ENCODE assay signal across 18 cellular contexts in the genomic region with DNA sequence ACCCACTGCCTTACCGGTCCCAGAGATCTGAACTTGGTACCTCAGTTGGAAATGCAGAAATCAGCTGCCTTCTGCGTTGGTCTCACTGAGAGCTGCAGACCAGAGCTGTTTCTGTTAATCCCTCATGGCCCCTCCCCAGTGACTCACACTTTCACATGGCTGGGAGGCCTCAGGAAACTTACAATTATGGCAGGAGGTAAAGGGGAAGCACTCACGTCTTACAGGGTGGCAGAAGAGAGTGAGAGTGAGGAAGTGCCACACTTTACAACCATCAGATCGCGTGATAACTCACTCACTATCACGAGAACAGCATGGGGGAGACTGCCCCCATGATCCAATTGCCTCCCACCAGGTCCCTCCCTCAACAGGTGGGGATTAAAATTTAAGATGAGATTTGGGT.
DNase-seq lines count a peak whose midpoint lies in the region; TF ChIP-seq lines count a peak whose summit lies in the region.
"Had no signal": no experiment of that assay in that cellular context is flagged by ENCODE, and none has a peak within 500 bp of the region (broad histone marks: within the 10 kb centered on the region; RNA-seq: fewer than 3 reads in every experiment).

No MANE protein-coding gene starts in this region.

- no peak overlapping the region for H3K4ac ChIP-seq in neuronal stem cell (ENCODE audit: low read length)

- no peak overlapping the region for H3K4me3 Mint-ChIP-seq in activated CD4-positive, alpha-beta memory T cell treated with anti-CD3 and anti-CD28 coated beads for 36 hours
- H3K4me3 Mint-ChIP-seq: dendritic cell treated with granulocyte-macrophage colony-stimulating factor and Interleukin-4, amounts not matched to agents 40 ng/mL and 50 ng/mL, for 4 days; stimulated activated naive B cell treated with anti-CD40 and anti-IgM and Interleukin-4, amounts not matched to agents 10 μg/mL and 1 μg/mL and 100 μg/mL, for 72 hours had no signal

- DNase-seq in HK-2 (ENCODE audit: unreplicated experiment) = peak; percentile 6
- DNase-seq in NOMO-1 treated with DMSO at 0.1 percent for 48 hours (lab: John Stamatoyannopoulos, UW; ENCODE audit: unreplicated experiment) = peak; percentile 63
- peak; percentile 14 for DNase-seq in brain microvascular endothelial cell
- no peak for DNase-seq in neuronal stem cell (ENCODE audit: low spot score)
- DNase-seq in effector CD4-positive, alpha-beta T cell = no peak
- no peak for DNase-seq in activated CD4-positive, alpha-beta memory T cell treated with anti-CD3 and anti-CD28 coated beads for 36 hours
- DNase-seq in UCSD-AML1 (lab: John Stamatoyannopoulos, UW; ENCODE audit: unreplicated experiment) = no peak
- DNase-seq in occipital lobe (lab: John Stamatoyannopoulos, UW) = no peak
- DNase-seq: anterior cingulate cortex; left cardiac atrium; mucosa of descending colon; ovary; SK-N-SH; stimulated activated naive B cell treated with anti-CD40 and anti-IgM and Interleukin-4, amounts not matched to agents 10 μg/mL and 1 μg/mL and 100 μg/mL, for 72 hours; transverse colon had no signal

- CTCF ChIA-PET in activated CD4-positive, alpha-beta memory T cell treated with anti-CD3 and anti-CD28 coated beads for 36 hours (lab: Charles Lee) = no interaction called here

- H4K8ac ChIP-seq in neuronal stem cell (ENCODE audit: low read depth, low read length) = peak overlapping the region; percentile 84

- peaks cover 9% of the 10 kb centered on the region for H3K9me3 Mint-ChIP-seq in activated CD4-positive, alpha-beta memory T cell treated with anti-CD3 and anti-CD28 coated beads for 36 hours

- no peak overlapping the region for H3K4me2 ChIP-seq in neuronal stem cell (ENCODE audit: insufficient read depth, low read length, poor library complexity, severe bottlenecking)
- H3K4me2 ChIP-seq: BLaER1, SK-N-SH had no signal

- no peak overlapping the region for H2BK12ac ChIP-seq in neuronal stem cell (ENCODE audit: low read length)

- no peak overlapping the region for H2BK15ac ChIP-seq in neuronal stem cell (ENCODE audit: low read length)

- no peak overlapping the region for H3K18ac ChIP-seq in neuronal stem cell (ENCODE audit: low read length)

- H3K27me3 ChIP-seq in brain microvascular endothelial cell (replicated peaks) (no peaks in the 10 kb centered on the region), neuronal stem cell (ENCODE audit: control insufficient read depth in 3 of 3, insufficient read depth in 3 of 3, low read depth in 1 of 3, low read length in 3 of 3) (no peaks in the 10 kb centered on the region)
- H3K27me3 ChIP-seq: BLaER1, ovary, transverse colon had no signal

- in situ Hi-C loops in brain microvascular endothelial cell (cut with HindIII; ENCODE audit: low pct_ligation_motif_present, low sequenced_read_pairs) = no loop called here

- H3K9me3 ChIP-seq in neuronal stem cell (replicated peaks in 1 of 2; ENCODE audit: control insufficient read depth in 2 of 2, insufficient read depth in 1 of 2, low read depth in 1 of 2, low read length in 2 of 2) = peaks cover 0 to 1% of the 10 kb centered on the region in 2 donors
- H3K9me3 ChIP-seq: mucosa of descending colon, ovary, SK-N-SH, transverse colon had no signal

- H3K36me3 ChIP-seq in brain microvascular endothelial cell (replicated peaks) (no peaks in the 10 kb centered on the region), neuronal stem cell (replicated peaks in 1 of 2; ENCODE audit: control insufficient read depth in 2 of 2, insufficient read depth in 2 of 2, low read length in 2 of 2) (no peaks in the 10 kb centered on the region)
- H3K36me3 ChIP-seq: BLaER1, ovary, transverse colon had no signal

- no CpG with 5 or more reads among the region's 6 CpGs for WGBS in neuronal stem cell (ENCODE audit: extremely low coverage in 2 of 2, insufficient read length in 2 of 2, insufficient replicate concordance in 1 of 2), 2 donors

- H2AK5ac ChIP-seq in neuronal stem cell (ENCODE audit: low read depth, low read length) = no peak overlapping the region

- peaks cover 0 to 2% of the 10 kb centered on the region in 2 donors for H3K4me1 ChIP-seq in neuronal stem cell (ENCODE audit: control insufficient read depth in 2 of 2, insufficient read depth in 1 of 2, low read depth in 1 of 2, low read length in 2 of 2)
- H3K4me1 ChIP-seq: BLaER1, transverse colon had no signal

- peak overlapping the region; percentile 24 for H3K9ac ChIP-seq in neuronal stem cell (ENCODE audit: low read depth, low read length, poor library complexity)
- H3K9ac ChIP-seq: BLaER1, SK-N-SH had no signal

- no peak overlapping the region for H2BK5ac ChIP-seq in neuronal stem cell (ENCODE audit: low read length)

- H3K4me3 ChIP-seq in brain microvascular endothelial cell (ENCODE audit: low read depth, low read length) = no peak overlapping the region
- no peak overlapping the region for H3K4me3 ChIP-seq in neuronal stem cell (ENCODE audit: low read length in 2 of 2)
- H3K4me3 ChIP-seq: BLaER1, mucosa of descending colon, ovary, skin epidermis, transverse colon had no signal

- H3K23ac ChIP-seq in neuronal stem cell (ENCODE audit: low read depth, low read length, poor library complexity) = no peak overlapping the region

- no peak overlapping the region for H4K91ac ChIP-seq in neuronal stem cell (ENCODE audit: low read depth, low read length, poor library complexity)

- H3K27me3 Mint-ChIP-seq in activated CD4-positive, alpha-beta memory T cell treated with anti-CD3 and anti-CD28 coated beads for 36 hours = no peaks in the 10 kb centered on the region
- H3K27me3 Mint-ChIP-seq: dendritic cell treated with granulocyte-macrophage colony-stimulating factor and Interleukin-4, amounts not matched to agents 40 ng/mL and 50 ng/mL, for 4 days; stimulated activated naive B cell treated with anti-CD40 and anti-IgM and Interleukin-4, amounts not matched to agents 10 μg/mL and 1 μg/mL and 100 μg/mL, for 72 hours had no signal

- no peak overlapping the region for H3K27ac Mint-ChIP-seq in activated CD4-positive, alpha-beta memory T cell treated with anti-CD3 and anti-CD28 coated beads for 36 hours
- H3K27ac Mint-ChIP-seq: dendritic cell treated with granulocyte-macrophage colony-stimulating factor and Interleukin-4, amounts not matched to agents 40 ng/mL and 50 ng/mL, for 4 days; stimulated activated naive B cell treated with anti-CD40 and anti-IgM and Interleukin-4, amounts not matched to agents 10 μg/mL and 1 μg/mL and 100 μg/mL, for 72 hours had no signal

- no peaks in the 10 kb centered on the region for H3K36me3 Mint-ChIP-seq in activated CD4-positive, alpha-beta memory T cell treated with anti-CD3 and anti-CD28 coated beads for 36 hours
- H3K36me3 Mint-ChIP-seq: stimulated activated naive B cell treated with anti-CD40 and anti-IgM and Interleukin-4, amounts not matched to agents 10 μg/mL and 1 μg/mL and 100 μg/mL, for 72 hours had no signal

- intact Hi-C loops in activated CD4-positive, alpha-beta memory T cell treated with anti-CD3 and anti-CD28 coated beads for 36 hours (cut with micrococcal nuclease) = no loop called here

- no peak overlapping the region for H2BK120ac ChIP-seq in neuronal stem cell (ENCODE audit: low read depth, low read length)

- peak overlapping the region; percentile 4 for H3K14ac ChIP-seq in neuronal stem cell (ENCODE audit: low read length)

- H3K27ac ChIP-seq in brain microvascular endothelial cell = no peak overlapping the region
- no peak overlapping the region for H3K27ac ChIP-seq in neuronal stem cell (replicated peaks; ENCODE audit: low read length)
- H3K27ac ChIP-seq: BLaER1, ovary, skin epidermis, transverse colon had no signal

- H3K79me1 ChIP-seq in neuronal stem cell (ENCODE audit: low read depth, low read length) = no peaks in the 10 kb centered on the region

- POLR2A ChIA-PET in activated CD4-positive, alpha-beta memory T cell treated with anti-CD3 and anti-CD28 coated beads for 36 hours (lab: Charles Lee) = no interaction called here

- no peak overlapping the region for H2AFZ ChIP-seq in neuronal stem cell (ENCODE audit: low read length)

- no peaks in the 10 kb centered on the region for H3K4me1 Mint-ChIP-seq in activated CD4-positive, alpha-beta memory T cell treated with anti-CD3 and anti-CD28 coated beads for 36 hours (ENCODE audit: low read depth)
- H3K4me1 Mint-ChIP-seq: stimulated activated naive B cell treated with anti-CD40 and anti-IgM and Interleukin-4, amounts not matched to agents 10 μg/mL and 1 μg/mL and 100 μg/mL, for 72 hours had no signal

- no peak for TF ChIP-seq CTCF in brain microvascular endothelial cell (IDR thresholded peaks at IDR 0.05; ENCODE audit: low read depth, low read length, missing control alignments)

Comparison
In these comparisons a context has a peak if more than half of its experiments do, and no peak if none do; other contexts are left out.
1. DNase-seq: peak in HK-2 (single experiment), NOMO-1 treated with DMSO at 0.1 percent for 48 hours (single experiment) and brain microvascular endothelial cell (single experiment); none in neuronal stem cell (single experiment), effector CD4-positive, alpha-beta T cell (single experiment), activated CD4-positive, alpha-beta memory T cell treated with anti-CD3 and anti-CD28 coated beads for 36 hours (single experiment), UCSD-AML1 (single experiment) and occipital lobe (single experiment).